Comparison of ENCODE assay signal across 10 cellular contexts in the genomic region with DNA sequence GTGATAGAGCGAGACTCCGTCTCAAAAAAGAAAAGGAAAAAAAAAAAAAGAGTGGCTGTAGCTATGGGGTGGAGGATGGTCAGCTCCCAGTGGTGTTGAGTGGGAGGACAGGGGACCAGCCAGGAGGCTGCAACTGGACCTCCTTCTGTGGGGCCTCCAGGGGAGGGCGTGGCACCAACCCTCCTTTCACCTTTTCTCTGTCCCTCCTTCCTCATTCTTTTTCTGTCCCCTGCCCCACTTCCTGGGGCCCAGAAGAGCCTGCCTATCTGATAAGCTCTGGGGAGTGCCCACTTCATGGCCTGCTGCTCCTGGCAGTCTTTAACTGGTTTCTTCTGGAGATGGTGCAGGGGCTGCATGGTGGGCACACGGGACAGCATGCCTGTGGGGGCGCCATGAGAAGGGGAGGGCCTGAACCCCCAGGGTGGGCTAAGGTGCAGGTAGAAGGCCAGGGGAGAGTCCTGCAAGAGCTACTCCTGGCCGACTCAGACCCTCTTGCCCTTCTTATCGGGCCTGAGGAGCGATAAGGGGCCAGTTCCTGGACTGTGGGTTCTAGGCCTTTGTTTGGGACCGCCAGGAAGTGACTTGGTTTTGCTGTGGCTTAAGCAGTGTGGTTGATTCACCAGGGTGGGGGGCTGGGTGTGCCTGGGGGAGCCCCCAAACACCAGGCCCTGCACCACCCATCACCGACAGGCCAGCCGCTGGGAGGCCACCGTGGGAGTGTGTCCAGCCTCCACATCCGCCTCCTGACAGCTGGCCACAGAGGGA. TPM values are rescaled to one million over a fixed set of nuclear protein-coding genes. Genes with fewer than 3 reads are reported as not detected.
A peak's percentile ranks its signal among the peaks of the same experiment; 100 is the strongest.
DNase-seq lines count a peak whose midpoint lies in the region; ATAC-seq, FAIRE-seq and TF ChIP-seq lines count a peak whose summit lies in the region.
"Had no signal": no experiment of that assay in that cellular context is flagged by ENCODE, and none has a peak within 500 bp of the region (broad histone marks: within the 10 kb centered on the region; RNA-seq: fewer than 3 reads in every experiment).

No MANE protein-coding gene starts in this region.

- H3K4me1 Mint-ChIP-seq in immature natural killer cell, result peaks cover 16 to 26% of the 10 kb centered on the region in 2 donors

- no peaks in the 10 kb centered on the region for H3K27me3 ChIP-seq in stomach smooth muscle (ENCODE audit: control insufficient read depth in 1 of 2, insufficient read depth in 2 of 2, low read length in 2 of 2)

- H3K27ac Mint-ChIP-seq in immature natural killer cell, result peak overlapping the region in 4 of 6 donors; percentile 43 to 75 (median 67)

- peaks cover 0 to 1% (median 0%) of the 10 kb centered on the region in 6 donors for H3K9me3 Mint-ChIP-seq in immature natural killer cell

- FAIRE-seq in GM12892 (lab: Jason Lieb, UNC) (no peak), D721Med (lab: Jason Lieb, UNC) (no peak)

- no peaks in the 10 kb centered on the region for H3K36me3 Mint-ChIP-seq in immature natural killer cell

- H3K36me3 ChIP-seq in stomach smooth muscle (ENCODE audit: control insufficient read depth in 2 of 2, insufficient read depth in 2 of 2, low read length in 2 of 2), result no peaks in the 10 kb centered on the region

- no peak for TF ChIP-seq POLR2A in GM12892 (IDR thresholded peaks at IDR 0.05; ENCODE audit: low read depth, low read length)

- no peak for TF ChIP-seq CTCF in D721Med (IDR thresholded peaks at IDR 0.05; ENCODE audit: insufficient read depth, missing control alignments)

- H3K9ac ChIP-seq in stomach smooth muscle (ENCODE audit: low read length in 2 of 2), result peak overlapping the region in 1 of 2 donors; percentile 33

- peak overlapping the region; percentile 51 to 73 (median 64) for H3K4me3 Mint-ChIP-seq in immature natural killer cell

- no peaks in the 10 kb centered on the region for H3K9me3 ChIP-seq in stomach smooth muscle (ENCODE audit: control insufficient read depth in 2 of 2, low read length in 2 of 2)

- H3K27me3 Mint-ChIP-seq in immature natural killer cell (ENCODE audit: low read depth in 3 of 3), result peaks cover 0 to 6% (median 1%) of the 10 kb centered on the region in 3 donors

- H3K4me3 ChIP-seq in stomach smooth muscle (ENCODE audit: low read length in 2 of 2), result no peak overlapping the region

- H3K27ac ChIP-seq in stomach smooth muscle (ENCODE audit: low read length), result peak overlapping the region; percentile 41

- DNase-seq in SW480 (ENCODE audit: low spot score), result peak; percentile 76
- DNase-seq in immature natural killer cell, result peak; percentile 4 to 31 (median 24)
- DNase-seq in COLO829 (ENCODE audit: low spot score), result no peak
- no peak for DNase-seq in T-helper 1 cell
- no peak for DNase-seq in GM12892 (ENCODE audit: insufficient read length)
- DNase-seq in D721Med (ENCODE audit: insufficient read length, low spot score), result no peak
- DNase-seq: activated T-cell treated with anti-CD3 and anti-CD28 coated beads for 4 hours, NCI-H187 had no signal

- H3K4me1 ChIP-seq in stomach smooth muscle (ENCODE audit: control insufficient read depth, insufficient read depth, low read length), result peaks cover 19% of the 10 kb centered on the region

- peak; percentile 25 for ATAC-seq in HG02642 (IDR thresholded peaks at IDR 0.05; ENCODE audit: poor library complexity, unreplicated experiment)

RNA-seq across cellular contexts. Expression of gene FLNB, which starts 49.4 kb away (rescaled TPM):
- polyA plus RNA-seq in immature natural killer cell, result 10 to 100 TPM in 1 of 3 donors, 1 to 10 TPM in 1, under 1 TPM in 1; 0.94 to 14.9 (median 7.5) TPM
- polyA plus RNA-seq in GM12892 (2012; ENCODE audit: missing spikeins), result 20.4 TPM

Comparison
In these comparisons a context has a peak if more than half of its experiments do, and no peak if none do; other contexts are left out.
1. DNase-seq: peak in SW480 (single experiment) and immature natural killer cell (3 of 3); none in COLO829 (single experiment), T-helper 1 cell (0 of 5), GM12892 (single experiment) and D721Med (single experiment).